ENCODE assay signal across 8 cellular contexts in the genomic region with DNA sequence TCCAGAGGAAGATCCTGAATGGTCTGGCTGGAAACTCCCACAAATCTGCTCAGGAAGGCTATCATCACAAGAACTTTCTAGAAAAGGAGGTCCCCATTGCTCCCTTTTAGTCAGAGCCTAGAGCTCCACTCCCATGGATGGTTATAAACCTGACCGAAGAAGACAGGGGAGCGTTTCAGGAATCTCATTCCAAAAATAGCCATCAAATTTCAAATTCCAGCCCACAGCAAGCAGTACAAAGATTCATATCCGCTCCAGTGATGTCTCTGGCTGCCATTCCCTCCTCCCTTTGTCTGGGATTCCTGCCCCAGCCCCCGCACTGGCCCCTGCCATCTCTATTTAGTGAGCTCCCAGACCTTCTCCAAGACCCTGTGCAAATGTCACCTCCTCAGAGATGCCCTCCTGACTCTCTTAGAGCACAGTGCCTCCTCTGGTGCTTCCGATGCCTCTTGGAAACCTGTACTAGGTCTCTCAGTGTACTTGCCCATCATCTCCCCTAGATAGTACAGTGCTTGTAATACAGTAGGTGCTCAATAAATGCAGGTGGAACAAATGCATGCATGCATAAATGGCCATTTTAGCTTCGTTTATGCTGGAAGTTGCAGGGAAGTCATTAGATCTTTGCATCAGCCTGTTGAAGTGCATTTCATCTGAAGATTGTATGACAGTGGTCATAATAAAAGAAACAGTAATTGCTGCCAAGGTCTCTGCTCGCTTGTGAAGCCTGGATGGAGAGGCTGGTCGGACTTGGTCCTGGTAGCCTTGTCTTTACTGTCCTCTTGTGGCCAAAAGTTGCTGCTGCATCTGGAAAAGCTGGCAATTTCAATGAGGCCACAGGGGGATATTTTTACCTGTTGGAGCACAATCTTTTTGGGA. TPM values are rescaled to one million over a fixed set of nuclear protein-coding genes. Genes with fewer than 3 reads are reported as not detected.
DNase-seq lines count a peak whose midpoint lies in the region; ATAC-seq, FAIRE-seq and TF ChIP-seq lines count a peak whose summit lies in the region.

No MANE protein-coding gene starts in this region.

- no peaks in the 10 kb centered on the region for H3K79me2 ChIP-seq in DND-41 (ENCODE audit: insufficient read depth, low read length)

- H3K27me3 ChIP-seq in DND-41 (ENCODE audit: insufficient read depth, low read length, poor library complexity): peaks cover 12% of the 10 kb centered on the region

- peak; percentile 93 for TF ChIP-seq RAD21 in Ishikawa (IDR thresholded peaks at IDR 0.05; ENCODE audit: low read depth)

- no peaks in the 10 kb centered on the region for H3K36me3 Mint-ChIP-seq in chondrocyte (ENCODE audit: low read depth)

- H4K20me1 ChIP-seq in DND-41 (ENCODE audit: insufficient read depth, low read length): peaks cover 5% of the 10 kb centered on the region

- no peak overlapping the region for H3K4me3 ChIP-seq in DND-41 (ENCODE audit: low read depth in 1 of 2, low read length in 2 of 2)

- peaks cover 21% of the 10 kb centered on the region for H3K4me1 Mint-ChIP-seq in chondrocyte (ENCODE audit: low read depth)

- H3K4me2 ChIP-seq in DND-41 (ENCODE audit: insufficient read depth, low read length): no peak overlapping the region

- no peaks in the 10 kb centered on the region for H3K36me3 ChIP-seq in DND-41 (ENCODE audit: insufficient read depth, low read length)

- H2AFZ ChIP-seq in DND-41 (ENCODE audit: low read depth, low read length): no peak overlapping the region

- no peak overlapping the region for H3K9ac ChIP-seq in DND-41 (ENCODE audit: low read depth, low read length)

- DNase-seq in DND-41 (peak; percentile 57), RCC 7860 (ENCODE audit: low spot score) (peak; percentile 51), chondrocyte (ENCODE audit: low spot score) (no peak), left kidney (ENCODE audit: low read depth, low spot score) (peak; percentile 85), stromal cell of bone marrow (ENCODE audit: low read depth) (peak; percentile 65)
- no peak for DNase-seq in stimulated activated naive CD4-positive, alpha-beta T cell treated with Interleukin-2 at 50 U/mL for 16 hours (lab: John Stamatoyannopoulos, UW)

- peak; percentile 27 for FAIRE-seq in RCC 7860 (lab: Jason Lieb, UNC)

- H3K4me1 ChIP-seq in DND-41 (ENCODE audit: insufficient read depth, low read length): no peaks in the 10 kb centered on the region

- H3K27ac ChIP-seq in DND-41 (ENCODE audit: low read length): no peak overlapping the region

- no peak overlapping the region for H3K4me3 Mint-ChIP-seq in chondrocyte (ENCODE audit: unreplicated experiment)

- H3K9me3 ChIP-seq in DND-41 (ENCODE audit: insufficient read depth, low read length, severe bottlenecking): no peaks in the 10 kb centered on the region

- no peaks in the 10 kb centered on the region for H3K27me3 Mint-ChIP-seq in chondrocyte (ENCODE audit: low read depth)

- ATAC-seq in DND-41 (ENCODE audit: insufficient read depth, low read depth): peak; percentile 72
- peak; percentile 57 for ATAC-seq in GM19467 (IDR thresholded peaks at IDR 0.05; ENCODE audit: unreplicated experiment)

- peak; percentile 92 for TF ChIP-seq CTCF in DND-41 (IDR thresholded peaks at IDR 0.05; ENCODE audit: borderline replicate concordance, extremely low read depth, low read length, poor library complexity, severe bottlenecking)
- peak; percentile 95 for TF ChIP-seq CTCF in chondrocyte (IDR thresholded peaks at IDR 0.05)

- peak overlapping the region; percentile 73 for H3K27ac Mint-ChIP-seq in chondrocyte (ENCODE audit: unreplicated experiment)

- no peak for TF ChIP-seq EP300 in Ishikawa (IDR thresholded peaks at IDR 0.05; ENCODE audit: borderline replicate concordance)

- no peaks in the 10 kb centered on the region for H3K9me3 Mint-ChIP-seq in chondrocyte (ENCODE audit: low read depth)

TF ChIP-seq in Ishikawa, 13 proteins besides CTCF, POLR2A, EP300 and RAD21:
- no peak for TF ChIP-seq TCF12 (IDR thresholded peaks at IDR 0.05; ENCODE audit: low read depth)
- no peak for TF ChIP-seq ZBTB7A (IDR thresholded peaks at IDR 0.05; ENCODE audit: low read depth)
- TF ChIP-seq FOXM1 (IDR thresholded peaks at IDR 0.05; ENCODE audit: borderline replicate concordance, low read depth): no peak
- no peak for TF ChIP-seq CEBPB (IDR thresholded peaks at IDR 0.05)
- no peak for TF ChIP-seq EGR1 (IDR thresholded peaks at IDR 0.05)
- TF ChIP-seq, protein P1, sequence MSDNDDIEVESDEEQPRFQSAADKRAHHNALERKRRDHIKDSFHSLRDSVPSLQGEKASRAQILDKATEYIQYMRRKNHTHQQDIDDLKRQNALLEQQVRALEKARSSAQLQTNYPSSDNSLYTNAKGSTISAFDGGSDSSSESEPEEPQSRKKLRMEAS (IDR thresholded peaks at IDR 0.05): no peak
- no peak for TF ChIP-seq REST (IDR thresholded peaks at IDR 0.05; ENCODE audit: low read depth)
- no peak for TF ChIP-seq NFIC (IDR thresholded peaks at IDR 0.05)

RNA-seq across cellular contexts. Expression of gene HABP2, which starts 32.0 kb away (rescaled TPM):
- total RNA-seq in chondrocyte: not detected in 3 replicates

Comparison
In these comparisons a context has a peak if more than half of its experiments do, and no peak if none do; other contexts are left out.
1. DNase-seq: peak in DND-41 (single experiment), RCC 7860 (single experiment), left kidney (single experiment) and stromal cell of bone marrow (single experiment); none in chondrocyte (single experiment) and stimulated activated naive CD4-positive, alpha-beta T cell treated with Interleukin-2 at 50 U/mL for 16 hours (single experiment).